ENCODE assay signal across 1 cellular context in genomic region chr3:97763586-97764148, GRCh38.
TF ChIP-seq lines count a peak whose summit lies in the region.

No MANE protein-coding gene starts in this region.

TF ChIP-seq in WTC11, 78 proteins besides CTCF, POLR2A, EP300 and RAD21 (continued from another document):
- no peak for TF ChIP-seq HMGXB4 (CRISPR knock-in tag; IDR thresholded peaks at IDR 0.05)
- no peak for TF ChIP-seq TCF7 (CRISPR knock-in tag; IDR thresholded peaks at IDR 0.05; ENCODE audit: low read depth)
